In genomic region chr11:9568854-9569587, GRCh38 we compare ENCODE assay signal across 1 cellular context.
TF ChIP-seq lines count a peak whose summit lies in the region.

No MANE protein-coding gene starts in this region.

TF ChIP-seq in HepG2, 621 proteins besides CTCF, POLR2A, EP300 and RAD21 (continued from another document and continues in another):
- TF ChIP-seq, protein P1, sequence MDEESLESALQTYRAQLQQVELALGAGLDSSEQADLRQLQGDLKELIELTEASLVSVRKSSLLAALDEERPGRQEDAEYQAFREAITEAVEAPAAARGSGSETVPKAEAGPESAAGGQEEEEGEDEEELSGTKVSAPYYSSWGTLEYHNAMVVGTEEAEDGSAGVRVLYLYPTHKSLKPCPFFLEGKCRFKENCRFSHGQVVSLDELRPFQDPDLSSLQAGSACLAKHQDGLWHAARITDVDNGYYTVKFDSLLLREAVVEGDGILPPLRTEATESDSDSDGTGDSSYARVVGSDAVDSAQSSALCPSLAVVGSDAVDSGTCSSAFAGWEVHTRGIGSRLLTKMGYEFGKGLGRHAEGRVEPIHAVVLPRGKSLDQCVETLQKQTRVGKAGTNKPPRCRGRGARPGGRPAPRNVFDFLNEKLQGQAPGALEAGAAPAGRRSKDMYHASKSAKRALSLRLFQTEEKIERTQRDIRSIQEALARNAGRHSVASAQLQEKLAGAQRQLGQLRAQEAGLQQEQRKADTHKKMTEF (CRISPR knock-in tag; IDR thresholded peaks at IDR 0.05), result peak; percentile 77
- TF ChIP-seq ZNF10 (CRISPR knock-in tag; IDR thresholded peaks at IDR 0.05; ENCODE audit: borderline replicate concordance, low read depth) (no peak), GFI1 (CRISPR knock-in tag; IDR thresholded peaks at IDR 0.05; ENCODE audit: borderline replicate concordance) (peak; percentile 67; the same call in 1 of the 2 replicates), ZBTB38 (CRISPR knock-in tag; IDR thresholded peaks at IDR 0.05) (0 out of 2 replicates have a peak, but pooled peaks have one; percentile 47), RARA (CRISPR knock-in tag; IDR thresholded peaks at IDR 0.05) (peak; percentile 80), ARNT2 (CRISPR knock-in tag; IDR thresholded peaks at IDR 0.05; ENCODE audit: low read depth) (peak; percentile 34; the same call in 1 of the 2 replicates), SPEN (CRISPR knock-in tag; IDR thresholded peaks at IDR 0.05; ENCODE audit: low read depth) (peak; percentile 87; the same call in 1 of the 2 replicates), CEBPG (CRISPR knock-in tag; IDR thresholded peaks at IDR 0.05) (peak; percentile 78), CREB1 (IDR thresholded peaks at IDR 0.05) (0 out of 2 replicates have a peak, but pooled peaks have one; percentile 13), CREB1 (CRISPR knock-in tag; IDR thresholded peaks at IDR 0.05) (peak; percentile 75), ZNF629 (CRISPR knock-in tag; conservative IDR thresholded peaks at IDR 0.05) (peak; percentile 61), AKNA (CRISPR knock-in tag; IDR thresholded peaks at IDR 0.05; ENCODE audit: borderline replicate concordance) (peak; percentile 27; the same call in 1 of the 2 replicates), BRCA1 (CRISPR knock-in tag; IDR thresholded peaks at IDR 0.05) (no peak), GATAD1 (CRISPR knock-in tag; IDR thresholded peaks at IDR 0.05) (peak; percentile 77), ZBTB7A (CRISPR knock-in tag; IDR thresholded peaks at IDR 0.05) (no peak), ZNF607 (CRISPR knock-in tag; IDR thresholded peaks at IDR 0.05; ENCODE audit: borderline replicate concordance) (peak; percentile 76), RFX1 (IDR thresholded peaks at IDR 0.05) (peak; percentile 74), ZNF333 (CRISPR knock-in tag; IDR thresholded peaks at IDR 0.05; ENCODE audit: borderline replicate concordance) (0 out of 2 replicates have a peak, but pooled peaks have one; percentile 65), TARDBP (CRISPR knock-in tag; IDR thresholded peaks at IDR 0.05) (peak; percentile 79; the same call in 1 of the 2 replicates), ZNF101 (CRISPR knock-in tag; IDR thresholded peaks at IDR 0.05; ENCODE audit: borderline replicate concordance, low read depth) (no peak), ZSCAN21 (CRISPR knock-in tag; IDR thresholded peaks at IDR 0.05; ENCODE audit: borderline replicate concordance) (peak; percentile 54; the same call in 1 of the 2 replicates), KMT2B (CRISPR knock-in tag; IDR thresholded peaks at IDR 0.05) (peak; percentile 76; the same call in 1 of the 2 replicates), ZNF121 (CRISPR knock-in tag; IDR thresholded peaks at IDR 0.05) (peak; percentile 52; the same call in 1 of the 2 replicates), KLF6 (CRISPR knock-in tag; IDR thresholded peaks at IDR 0.05) (peak; percentile 63; the same call in 1 of the 2 replicates), TSC22D2 (CRISPR knock-in tag; IDR thresholded peaks at IDR 0.05; ENCODE audit: borderline replicate concordance) (peak; percentile 67; the same call in 1 of the 2 replicates), MLLT10 (CRISPR knock-in tag; IDR thresholded peaks at IDR 0.05) (0 out of 2 replicates have a peak, but pooled peaks have one; percentile 29), FOXK2 (IDR thresholded peaks at IDR 0.05) (peak; percentile 68), DDIT3 (CRISPR knock-in tag; IDR thresholded peaks at IDR 0.05) (no peak), TP53 (CRISPR knock-in tag; conservative IDR thresholded peaks at IDR 0.05) (peak; percentile 62; the same call in 1 of the 2 replicates), ZNF564 (CRISPR knock-in tag; IDR thresholded peaks at IDR 0.05) (peak; percentile 70), NCOA5 (CRISPR knock-in tag; IDR thresholded peaks at IDR 0.05) (no peak), NR2C2 (CRISPR knock-in tag; IDR thresholded peaks at IDR 0.05; ENCODE audit: borderline replicate concordance) (peak; percentile 37; the same call in 1 of the 2 replicates), ARID3A (IDR thresholded peaks at IDR 0.05; ENCODE audit: low read depth, low read length) (peak; percentile 70), ZNF770 (CRISPR knock-in tag; IDR thresholded peaks at IDR 0.05) (peak; percentile 47; the same call in 1 of the 2 replicates), ZKSCAN8 (CRISPR knock-in tag; IDR thresholded peaks at IDR 0.05; ENCODE audit: borderline replicate concordance) (peak; percentile 92; the same call in 1 of the 2 replicates), ZBTB7B (CRISPR knock-in tag; IDR thresholded peaks at IDR 0.05) (no peak), SYNCRIP (IDR thresholded peaks at IDR 0.05; ENCODE audit: insufficient read depth, low read depth, low read length) (no peak), ZBTB25 (CRISPR knock-in tag; IDR thresholded peaks at IDR 0.05) (peak; percentile 84), MTF1 (CRISPR knock-in tag; IDR thresholded peaks at IDR 0.05) (0 out of 2 replicates have a peak, but pooled peaks have one; percentile 36), BCL6 (CRISPR knock-in tag; IDR thresholded peaks at IDR 0.05) (peak; percentile 83), ZNF747 (CRISPR knock-in tag; IDR thresholded peaks at IDR 0.05; ENCODE audit: borderline replicate concordance) (no peak)
- TF ChIP-seq, protein P2, sequence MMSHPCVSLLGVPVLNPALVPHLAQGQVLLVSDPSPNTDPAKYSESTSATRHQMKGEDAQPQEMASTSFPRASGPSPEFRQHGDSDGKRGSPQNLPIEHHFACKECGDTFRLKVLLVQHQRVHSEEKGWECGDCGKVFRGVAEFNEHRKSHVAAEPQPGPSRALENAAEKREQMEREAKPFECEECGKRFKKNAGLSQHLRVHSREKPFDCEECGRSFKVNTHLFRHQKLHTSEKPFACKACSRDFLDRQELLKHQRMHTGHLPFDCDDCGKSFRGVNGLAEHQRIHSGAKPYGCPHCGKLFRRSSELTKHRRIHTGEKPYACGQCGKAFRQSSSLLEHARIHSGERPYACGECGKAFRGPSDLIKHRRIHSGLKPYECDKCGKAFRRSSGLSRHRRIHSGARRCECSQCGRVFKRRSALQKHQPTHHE (CRISPR knock-in tag; IDR thresholded peaks at IDR 0.05; ENCODE audit: borderline replicate concordance), result no peak
- TF ChIP-seq, protein P3, sequence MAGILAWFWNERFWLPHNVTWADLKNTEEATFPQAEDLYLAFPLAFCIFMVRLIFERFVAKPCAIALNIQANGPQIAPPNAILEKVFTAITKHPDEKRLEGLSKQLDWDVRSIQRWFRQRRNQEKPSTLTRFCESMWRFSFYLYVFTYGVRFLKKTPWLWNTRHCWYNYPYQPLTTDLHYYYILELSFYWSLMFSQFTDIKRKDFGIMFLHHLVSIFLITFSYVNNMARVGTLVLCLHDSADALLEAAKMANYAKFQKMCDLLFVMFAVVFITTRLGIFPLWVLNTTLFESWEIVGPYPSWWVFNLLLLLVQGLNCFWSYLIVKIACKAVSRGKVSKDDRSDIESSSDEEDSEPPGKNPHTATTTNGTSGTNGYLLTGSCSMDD (CRISPR knock-in tag; IDR thresholded peaks at IDR 0.05), result no peak
- TF ChIP-seq, protein P4, sequence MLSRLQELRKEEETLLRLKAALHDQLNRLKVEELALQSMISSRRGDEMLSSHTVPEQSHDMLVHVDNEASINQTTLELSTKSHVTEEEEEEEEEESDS (CRISPR knock-in tag; IDR thresholded peaks at IDR 0.05; ENCODE audit: borderline replicate concordance), result 0 out of 2 replicates have a peak, but pooled peaks have one; percentile 78
- TF ChIP-seq, protein P5, sequence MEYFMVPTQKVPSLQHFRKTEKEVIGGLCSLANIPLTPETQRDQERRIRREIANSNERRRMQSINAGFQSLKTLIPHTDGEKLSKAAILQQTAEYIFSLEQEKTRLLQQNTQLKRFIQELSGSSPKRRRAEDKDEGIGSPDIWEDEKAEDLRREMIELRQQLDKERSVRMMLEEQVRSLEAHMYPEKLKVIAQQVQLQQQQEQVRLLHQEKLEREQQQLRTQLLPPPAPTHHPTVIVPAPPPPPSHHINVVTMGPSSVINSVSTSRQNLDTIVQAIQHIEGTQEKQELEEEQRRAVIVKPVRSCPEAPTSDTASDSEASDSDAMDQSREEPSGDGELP (IDR thresholded peaks at IDR 0.05; ENCODE audit: borderline replicate concordance, low read depth), result peak; percentile 55; the same call in 1 of the 2 replicates
